In genomic region chr2:187862715-187863114, GRCh38 we compare ENCODE assay signal across 27 cellular contexts.
A peak's percentile ranks its signal among the peaks of the same experiment; 100 is the strongest.
DNase-seq lines count a peak whose midpoint lies in the region; ATAC-seq, FAIRE-seq and TF ChIP-seq lines count a peak whose summit lies in the region.
"Had no signal": no experiment of that assay in that cellular context is flagged by ENCODE, and none has a peak within 500 bp of the region (broad histone marks: within the 10 kb centered on the region; RNA-seq: fewer than 3 reads in every experiment).

No MANE protein-coding gene starts in this region.

- no peaks in the 10 kb centered on the region for H3K36me3 Mint-ChIP-seq in activated T-cell treated with anti-CD3 and anti-CD28 coated beads, Interleukin-2, amount 50 U/mL, for 4 hours (ENCODE audit: insufficient read depth)

- H3K4me3 ChIP-seq in A549: no peak overlapping the region
- no peak overlapping the region for H3K4me3 ChIP-seq in Karpas-422 (ENCODE audit: low read length)
- H3K4me3 ChIP-seq: BLaER1 treated with 17β-estradiol and CSF1 and Interleukin-3, amounts not matched to agents 10 nM and 100 nM; GM12878; PC-9; SJSA1 had no signal

- no peak overlapping the region for H3K9ac ChIP-seq in Karpas-422 (ENCODE audit: low read length)
- H3K9ac ChIP-seq: BLaER1 treated with 17β-estradiol and CSF1 and Interleukin-3, amounts not matched to agents 10 nM and 100 nM had no signal

- H3K9me2 ChIP-seq in Karpas-422 (replicated peaks; ENCODE audit: insufficient read depth, low read length): no peaks in the 10 kb centered on the region

- H3K9me3 Mint-ChIP-seq in activated T-cell treated with anti-CD3 and anti-CD28 coated beads, Interleukin-2, amount 50 U/mL, for 4 hours: peaks cover 4% of the 10 kb centered on the region
- H3K9me3 Mint-ChIP-seq: CD4-positive, alpha-beta T cell had no signal

- CTCF ChIA-PET in A549 (lab: Yijun Ruan, JAX): no interaction called here

- H3K9me3 ChIP-seq in A549: no peaks in the 10 kb centered on the region
- H3K9me3 ChIP-seq in Karpas-422 (ENCODE audit: low read length): no peaks in the 10 kb centered on the region
- H3K9me3 ChIP-seq: SJSA1 had no signal

- H3K27me3 Mint-ChIP-seq in activated T-cell treated with anti-CD3 and anti-CD28 coated beads, Interleukin-2, amount 50 U/mL, for 4 hours (ENCODE audit: low read depth): no peaks in the 10 kb centered on the region
- H3K27me3 Mint-ChIP-seq: CD4-positive, alpha-beta T cell had no signal

- peak overlapping the region; percentile 35; the same call in 1 of the 3 replicates for H3K4me2 ChIP-seq in A549
- H3K4me2 ChIP-seq in Karpas-422 (ENCODE audit: low read depth, low read length, poor library complexity, severe bottlenecking): no peak overlapping the region
- H3K4me2 ChIP-seq: BLaER1 treated with 17β-estradiol and CSF1 and Interleukin-3, amounts not matched to agents 10 nM and 100 nM; PC-9 had no signal

- POLR2A ChIA-PET in A549 (lab: Yijun Ruan, JAX): no interaction called here

- no peak overlapping the region for H2AFZ ChIP-seq in Karpas-422 (ENCODE audit: low read length)
- H2AFZ ChIP-seq: PC-9 had no signal

- no peaks in the 10 kb centered on the region for H3K4me1 Mint-ChIP-seq in activated T-cell treated with anti-CD3 and anti-CD28 coated beads, Interleukin-2, amount 50 U/mL, for 4 hours (ENCODE audit: low read depth)

- H3K4me1 ChIP-seq in A549 (peaks cover 10% of the 10 kb centered on the region; the same call in 2 of the 3 replicates), Karpas-422 (ENCODE audit: low read length) (no peaks in the 10 kb centered on the region)
- H3K4me1 ChIP-seq: SJSA1 had no signal

- H3K27me3 ChIP-seq in Karpas-422 (ENCODE audit: low read length): no peaks in the 10 kb centered on the region
- H3K27me3 ChIP-seq: BLaER1 treated with 17β-estradiol and CSF1 and Interleukin-3, amounts not matched to agents 10 nM and 100 nM; SJSA1 had no signal

- no peak for TF ChIP-seq POLR2A in A549 (IDR thresholded peaks at IDR 0.05; ENCODE audit: low read length)

- no peaks in the 10 kb centered on the region for H3K36me3 ChIP-seq in Karpas-422 (ENCODE audit: insufficient read depth, low read length)
- H3K36me3 ChIP-seq: BLaER1 treated with 17β-estradiol and CSF1 and Interleukin-3, amounts not matched to agents 10 nM and 100 nM; SJSA1 had no signal

- FAIRE-seq in A549 (lab: Jason Lieb, UNC): no peak
- FAIRE-seq in endometrium (lab: Jason Lieb, UNC): peak; percentile 84
- FAIRE-seq in RCC 7860 (lab: Jason Lieb, UNC): no peak
- FAIRE-seq: D721Med, GM12878, H54, HepG2 had no signal

- TF ChIP-seq EP300 in A549 (IDR thresholded peaks at IDR 0.05): no peak

- TF ChIP-seq CTCF in A549 (IDR thresholded peaks at IDR 0.05): no peak

- ATAC-seq in A549 (no peak), HG02852 (IDR thresholded peaks at IDR 0.05; ENCODE audit: unreplicated experiment) (no peak), GM21390 (IDR thresholded peaks at IDR 0.05; ENCODE audit: unreplicated experiment) (no peak)
- no peak for ATAC-seq in activated T-cell treated with anti-CD3 and anti-CD28 coated beads, Interleukin-2, amount 50 U/mL, for 4 hours
- ATAC-seq: GM12878, HepG2 had no signal

- H3K4me3 Mint-ChIP-seq in activated T-cell treated with anti-CD3 and anti-CD28 coated beads, Interleukin-2, amount 50 U/mL, for 4 hours: no peak overlapping the region
- H3K4me3 Mint-ChIP-seq: CD4-positive, alpha-beta T cell had no signal

- DNase-seq in A549 (ENCODE audit: low read depth in 1 of 2, low spot score in 1 of 2) (no peak), Karpas-422 (peak; percentile 16), renal cortical epithelial cell (ENCODE audit: low read depth) (peak; percentile 4), RCC 7860 (ENCODE audit: low spot score) (no peak)
- no peak for DNase-seq in activated T-cell treated with anti-CD3 and anti-CD28 coated beads, Interleukin-2, amount 50 U/mL, for 4 hours
- DNase-seq: 8988T; AML-193; CD4-positive, alpha-beta T cell; DMS53; NCI-H1105 treated with DMSO at 0.1 percent for 48 hours; NCI-H146; NCI-H1930; NCI-H446 treated with DMSO at 0.1 percent for 48 hours; NCI-H526; NCI-H82; PC-9; Right ventricle myocardium superior; RPMI8226 had no signal

- TF ChIP-seq RAD21 in A549 (conservative IDR thresholded peaks at IDR 0.05 in 1 of 2, IDR thresholded peaks at IDR 0.05 in 1 of 2): no peak

- no peaks in the 10 kb centered on the region for H4K20me1 ChIP-seq in Karpas-422 (ENCODE audit: insufficient read depth, low read depth, low read length)
- H4K20me1 ChIP-seq: BLaER1 treated with 17β-estradiol and CSF1 and Interleukin-3, amounts not matched to agents 10 nM and 100 nM had no signal

- 21% methylated on average over 3 of the region's 3 CpGs for WGBS in A549 (ENCODE audit: missing lambda C conversion rate)

- H3K27ac ChIP-seq in A549: no peak overlapping the region
- no peak overlapping the region for H3K27ac ChIP-seq in Karpas-422 (ENCODE audit: low read length)
- H3K27ac ChIP-seq: BLaER1 treated with 17β-estradiol and CSF1 and Interleukin-3, amounts not matched to agents 10 nM and 100 nM; PC-9; SJSA1 had no signal

- H3K79me2 ChIP-seq in Karpas-422 (ENCODE audit: low read length): no peaks in the 10 kb centered on the region

TF ChIP-seq in A549, 52 proteins besides CTCF, POLR2A, EP300 and RAD21 (continues in another document):
- no peak for TF ChIP-seq POLR2AphosphoS2 (conservative IDR thresholded peaks at IDR 0.05; ENCODE audit: low read length)
- TF ChIP-seq, protein P1, sequence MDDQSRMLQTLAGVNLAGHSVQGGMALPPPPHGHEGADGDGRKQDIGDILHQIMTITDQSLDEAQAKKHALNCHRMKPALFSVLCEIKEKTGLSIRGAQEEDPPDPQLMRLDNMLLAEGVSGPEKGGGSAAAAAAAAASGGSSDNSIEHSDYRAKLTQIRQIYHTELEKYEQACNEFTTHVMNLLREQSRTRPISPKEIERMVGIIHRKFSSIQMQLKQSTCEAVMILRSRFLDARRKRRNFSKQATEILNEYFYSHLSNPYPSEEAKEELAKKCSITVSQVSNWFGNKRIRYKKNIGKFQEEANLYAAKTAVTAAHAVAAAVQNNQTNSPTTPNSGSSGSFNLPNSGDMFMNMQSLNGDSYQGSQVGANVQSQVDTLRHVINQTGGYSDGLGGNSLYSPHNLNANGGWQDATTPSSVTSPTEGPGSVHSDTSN (IDR thresholded peaks at IDR 0.05): no peak
- TF ChIP-seq, protein P2, sequence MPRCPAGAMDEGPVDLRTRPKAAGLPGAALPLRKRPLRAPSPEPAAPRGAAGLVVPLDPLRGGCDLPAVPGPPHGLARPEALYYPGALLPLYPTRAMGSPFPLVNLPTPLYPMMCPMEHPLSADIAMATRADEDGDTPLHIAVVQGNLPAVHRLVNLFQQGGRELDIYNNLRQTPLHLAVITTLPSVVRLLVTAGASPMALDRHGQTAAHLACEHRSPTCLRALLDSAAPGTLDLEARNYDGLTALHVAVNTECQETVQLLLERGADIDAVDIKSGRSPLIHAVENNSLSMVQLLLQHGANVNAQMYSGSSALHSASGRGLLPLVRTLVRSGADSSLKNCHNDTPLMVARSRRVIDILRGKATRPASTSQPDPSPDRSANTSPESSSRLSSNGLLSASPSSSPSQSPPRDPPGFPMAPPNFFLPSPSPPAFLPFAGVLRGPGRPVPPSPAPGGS (IDR thresholded peaks at IDR 0.05): no peak
- no peak for TF ChIP-seq TFCP2L1 (CRISPR knock-in tag; IDR thresholded peaks at IDR 0.05)
- no peak for TF ChIP-seq NPAS2 (CRISPR knock-in tag; IDR thresholded peaks at IDR 0.05; ENCODE audit: borderline replicate concordance)
- TF ChIP-seq CEBPB (IDR thresholded peaks at IDR 0.05): no peak
- no peak for TF ChIP-seq HMGXB4 (CRISPR knock-in tag; IDR thresholded peaks at IDR 0.05; ENCODE audit: borderline replicate concordance)
- TF ChIP-seq MAZ (IDR thresholded peaks at IDR 0.05; ENCODE audit: borderline replicate concordance, low read depth, low read length): no peak
- TF ChIP-seq, protein P3, sequence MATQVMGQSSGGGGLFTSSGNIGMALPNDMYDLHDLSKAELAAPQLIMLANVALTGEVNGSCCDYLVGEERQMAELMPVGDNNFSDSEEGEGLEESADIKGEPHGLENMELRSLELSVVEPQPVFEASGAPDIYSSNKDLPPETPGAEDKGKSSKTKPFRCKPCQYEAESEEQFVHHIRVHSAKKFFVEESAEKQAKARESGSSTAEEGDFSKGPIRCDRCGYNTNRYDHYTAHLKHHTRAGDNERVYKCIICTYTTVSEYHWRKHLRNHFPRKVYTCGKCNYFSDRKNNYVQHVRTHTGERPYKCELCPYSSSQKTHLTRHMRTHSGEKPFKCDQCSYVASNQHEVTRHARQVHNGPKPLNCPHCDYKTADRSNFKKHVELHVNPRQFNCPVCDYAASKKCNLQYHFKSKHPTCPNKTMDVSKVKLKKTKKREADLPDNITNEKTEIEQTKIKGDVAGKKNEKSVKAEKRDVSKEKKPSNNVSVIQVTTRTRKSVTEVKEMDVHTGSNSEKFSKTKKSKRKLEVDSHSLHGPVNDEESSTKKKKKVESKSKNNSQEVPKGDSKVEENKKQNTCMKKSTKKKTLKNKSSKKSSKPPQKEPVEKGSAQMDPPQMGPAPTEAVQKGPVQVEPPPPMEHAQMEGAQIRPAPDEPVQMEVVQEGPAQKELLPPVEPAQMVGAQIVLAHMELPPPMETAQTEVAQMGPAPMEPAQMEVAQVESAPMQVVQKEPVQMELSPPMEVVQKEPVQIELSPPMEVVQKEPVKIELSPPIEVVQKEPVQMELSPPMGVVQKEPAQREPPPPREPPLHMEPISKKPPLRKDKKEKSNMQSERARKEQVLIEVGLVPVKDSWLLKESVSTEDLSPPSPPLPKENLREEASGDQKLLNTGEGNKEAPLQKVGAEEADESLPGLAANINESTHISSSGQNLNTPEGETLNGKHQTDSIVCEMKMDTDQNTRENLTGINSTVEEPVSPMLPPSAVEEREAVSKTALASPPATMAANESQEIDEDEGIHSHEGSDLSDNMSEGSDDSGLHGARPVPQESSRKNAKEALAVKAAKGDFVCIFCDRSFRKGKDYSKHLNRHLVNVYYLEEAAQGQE (IDR thresholded peaks at IDR 0.05): no peak
- TF ChIP-seq RNF2 (IDR thresholded peaks at IDR 0.05; ENCODE audit: borderline replicate concordance, low read depth): no peak
- no peak for TF ChIP-seq ZSCAN20 (CRISPR knock-in tag; IDR thresholded peaks at IDR 0.05)
- TF ChIP-seq PHF8 (IDR thresholded peaks at IDR 0.05; ENCODE audit: borderline replicate concordance, low read depth): no peak

Comparison
In these comparisons a context has a peak if more than half of its experiments do, and no peak if none do; other contexts are left out.
1. DNase-seq: peak in Karpas-422 (single experiment) and renal cortical epithelial cell (single experiment); none in A549 (0 of 2), RCC 7860 (single experiment) and activated T-cell treated with anti-CD3 and anti-CD28 coated beads, Interleukin-2, amount 50 U/mL, for 4 hours (single experiment).